ENCODE assay signal across 13 cellular contexts in the genomic region with DNA sequence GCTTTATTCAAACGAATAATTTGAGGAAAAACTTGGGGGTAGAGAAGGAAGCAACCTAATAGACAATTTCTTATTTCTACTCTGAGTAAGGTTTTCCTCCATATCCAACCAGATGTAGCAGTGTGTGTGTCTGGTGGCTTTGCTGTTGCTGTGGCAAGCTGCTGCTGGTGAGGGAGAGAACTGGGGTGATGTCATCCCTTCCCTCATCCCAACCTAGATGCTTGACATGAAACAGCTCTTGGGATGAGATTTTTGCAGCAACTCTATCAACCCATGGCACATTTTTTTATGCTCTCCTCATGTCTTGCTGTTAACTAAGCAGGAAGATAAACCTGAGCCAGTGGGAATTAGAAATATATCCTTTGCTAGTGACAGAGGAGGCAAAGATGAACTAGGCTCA.
DNase-seq lines count a peak whose midpoint lies in the region; FAIRE-seq and TF ChIP-seq lines count a peak whose summit lies in the region.
"Had no signal": no experiment of that assay in that cellular context is flagged by ENCODE, and none has a peak within 500 bp of the region (broad histone marks: within the 10 kb centered on the region; RNA-seq: fewer than 3 reads in every experiment).

No MANE protein-coding gene starts in this region.

- H3K79me1 ChIP-seq in mesendoderm (ENCODE audit: low read length), result no peaks in the 10 kb centered on the region

- H3K36me3 Mint-ChIP-seq in Caco-2 (ENCODE audit: insufficient read depth, unreplicated experiment) (no peaks in the 10 kb centered on the region), endothelial cell (ENCODE audit: low read depth, unreplicated experiment) (no peaks in the 10 kb centered on the region)

- H3K27ac Mint-ChIP-seq in Caco-2 (ENCODE audit: unreplicated experiment) (no peak overlapping the region), endothelial cell (ENCODE audit: unreplicated experiment) (no peak overlapping the region)
- H3K27ac Mint-ChIP-seq: activated T-helper 2 cell treated with anti-CD3 and anti-CD28 coated beads, Interferon-gamma antibody, Interleukin-2, Interleukin-4, amounts not matched to agents 10 μg/mL and 5 μg/mL and 100 μg/mL, durations not matched to agents 14 hours and 24 hours and 36 hours had no signal

- H3K9me3 ChIP-seq in small intestine (ENCODE audit: control insufficient read depth, low read depth) (no peaks in the 10 kb centered on the region), Caco-2 (no peaks in the 10 kb centered on the region)

- POLR2A ChIA-PET in Caco-2 (lab: Charles Lee), result no interaction called here

- H3K36me3 ChIP-seq in mesendoderm (ENCODE audit: control insufficient read depth, insufficient read depth, low read length) (no peaks in the 10 kb centered on the region), small intestine (ENCODE audit: control insufficient read depth in 2 of 2, insufficient read depth in 2 of 2, low read length in 2 of 2) (no peaks in the 10 kb centered on the region), Caco-2 (ENCODE audit: control insufficient read depth, insufficient read depth, low read length) (peaks cover 1% of the 10 kb centered on the region; the same call in 1 of the 2 replicates)
- H3K36me3 ChIP-seq: uterus had no signal

- H3K27ac ChIP-seq in mesendoderm (ENCODE audit: low read depth, low read length) (no peak overlapping the region), small intestine (ENCODE audit: low read depth in 1 of 2, low read length in 1 of 2) (no peak overlapping the region)
- H3K27ac ChIP-seq: uterus had no signal

- no peak for FAIRE-seq in small intestine (lab: Jason Lieb, UNC)

- intact Hi-C loops in Caco-2 (cut with micrococcal nuclease; ENCODE audit: unreplicated experiment), result no loop called here

- CTCF ChIA-PET in Caco-2 (lab: Charles Lee), result no interaction called here

- H3K4me1 Mint-ChIP-seq in Caco-2 (ENCODE audit: low read depth, unreplicated experiment) (peaks cover 11% of the 10 kb centered on the region), endothelial cell (ENCODE audit: unreplicated experiment) (no peaks in the 10 kb centered on the region)

- H3K18ac ChIP-seq in mesendoderm (ENCODE audit: low read length), result no peak overlapping the region

- H3K79me2 ChIP-seq in mesendoderm (ENCODE audit: control insufficient read depth, insufficient read depth, low read length), result no peaks in the 10 kb centered on the region

- H4K5ac ChIP-seq in mesendoderm (ENCODE audit: low read length), result no peak overlapping the region

- H3K4me1 ChIP-seq in mesendoderm (ENCODE audit: control insufficient read depth, low read depth, low read length), result no peaks in the 10 kb centered on the region
- H3K4me1 ChIP-seq in small intestine (ENCODE audit: control insufficient read depth in 2 of 2, insufficient read depth in 1 of 2, low read depth in 1 of 2, low read length in 1 of 2), result no peaks in the 10 kb centered on the region
- no peaks in the 10 kb centered on the region for H3K4me1 ChIP-seq in Caco-2
- H3K4me1 ChIP-seq: uterus had no signal

- H3K9ac ChIP-seq in mesendoderm (ENCODE audit: low read length), result no peak overlapping the region

- H3K9me3 Mint-ChIP-seq in Caco-2 (ENCODE audit: unreplicated experiment) (peaks cover 10% of the 10 kb centered on the region), endothelial cell (ENCODE audit: unreplicated experiment) (no peaks in the 10 kb centered on the region)

- H2BK15ac ChIP-seq in mesendoderm (replicated peaks; ENCODE audit: low read depth), result no peak overlapping the region

- H3K4me3 ChIP-seq in mesendoderm (ENCODE audit: low read length) (no peak overlapping the region), small intestine (ENCODE audit: low read depth in 1 of 2, low read length in 2 of 2) (no peak overlapping the region), Caco-2 (ENCODE audit: low read depth, low read length) (no peak overlapping the region)
- H3K4me3 ChIP-seq: uterus had no signal

- no peak overlapping the region for H2BK120ac ChIP-seq in mesendoderm (ENCODE audit: low read depth, low read length)

- no peak for TF ChIP-seq CTCF in Caco-2 (IDR thresholded peaks at IDR 0.05; ENCODE audit: insufficient read depth in 1 of 2, low read depth in 1 of 2, low read length in 1 of 2, severe bottlenecking in 1 of 2, unreplicated experiment in 1 of 2)
- no peak for TF ChIP-seq CTCF in endothelial cell (IDR thresholded peaks at IDR 0.05; ENCODE audit: unreplicated experiment)

- no peaks in the 10 kb centered on the region for H3K27me3 ChIP-seq in mesendoderm (ENCODE audit: insufficient read depth, low read length, poor library complexity)
- H3K27me3 ChIP-seq in small intestine (ENCODE audit: control insufficient read depth in 2 of 2, insufficient read depth in 2 of 2, low read length in 2 of 2), result no peaks in the 10 kb centered on the region
- H3K27me3 ChIP-seq in Caco-2 (replicated peaks; ENCODE audit: control insufficient read depth, insufficient read depth, low read length), result no peaks in the 10 kb centered on the region
- H3K27me3 ChIP-seq: uterus had no signal

- no peak overlapping the region for H4K8ac ChIP-seq in mesendoderm (ENCODE audit: low read depth, low read length)

- H3K56ac ChIP-seq in mesendoderm (ENCODE audit: low read length), result no peak overlapping the region

- no peak overlapping the region for H3K4ac ChIP-seq in mesendoderm (ENCODE audit: low read depth, low read length)

- DNase-seq in AG08396 (ENCODE audit: low spot score), result peak; percentile 72
- peak; percentile 78 for DNase-seq in M059J (ENCODE audit: low read depth)
- peak; percentile 94 for DNase-seq in fibroblast of peridontal ligament (ENCODE audit: extremely low read depth)
- DNase-seq in mesendoderm, result peak; percentile 40
- DNase-seq in small intestine, result no peak
- no peak for DNase-seq in Caco-2
- no peak for DNase-seq in activated effector memory CD4-positive, alpha-beta T cell treated with Interleukin-2 at 50 U/mL for 16 hours
- DNase-seq in endothelial cell (ENCODE audit: low spot score), result no peak
- DNase-seq: NCI-H774; stimulated activated CD4-positive, alpha-beta T cell treated with anti-CD3 and anti-CD28 coated beads, Interleukin-1b, Interleukin-23, amount 100 ng/mL, for 48 hours; T-helper 9 cell; uterus had no signal

- no peak overlapping the region for H3K4me2 ChIP-seq in mesendoderm (ENCODE audit: low read length)

- WGBS in mesendoderm (ENCODE audit: extremely low coverage, insufficient coverage, low lambda C conversion rate), result no CpG with 5 or more reads among the region's 1 CpG
- 47 to 59% (median 48%) methylated on average over 1 of the region's 1 CpG for WGBS in small intestine, 3 donors

- H3K27me3 Mint-ChIP-seq in Caco-2 (ENCODE audit: insufficient read depth, unreplicated experiment) (no peaks in the 10 kb centered on the region), endothelial cell (ENCODE audit: unreplicated experiment) (peaks cover 2% of the 10 kb centered on the region)

- no peak overlapping the region for H2BK5ac ChIP-seq in mesendoderm (ENCODE audit: low read length)

- H2AK5ac ChIP-seq in mesendoderm (ENCODE audit: low read length), result no peak overlapping the region

- H3K23ac ChIP-seq in mesendoderm (ENCODE audit: low read length), result no peak overlapping the region

- BruUV-seq in Caco-2 (replicated peaks; lab: Mats Ljungman, UMichigan), result no TSS peak

- no peak overlapping the region for H3K4me3 Mint-ChIP-seq in Caco-2 (ENCODE audit: unreplicated experiment)
- H3K4me3 Mint-ChIP-seq in endothelial cell (ENCODE audit: unreplicated experiment), result no peak overlapping the region

Comparison
In these comparisons a context has a peak if more than half of its experiments do, and no peak if none do; other contexts are left out.
1. DNase-seq: peak in AG08396 (single experiment), M059J (single experiment), fibroblast of peridontal ligament (single experiment) and mesendoderm (single experiment); none in small intestine (single experiment), Caco-2 (0 of 2), activated effector memory CD4-positive, alpha-beta T cell treated with Interleukin-2 at 50 U/mL for 16 hours (single experiment) and endothelial cell (single experiment).